ENCODE assay signal across 1 cellular context in the genomic region with DNA sequence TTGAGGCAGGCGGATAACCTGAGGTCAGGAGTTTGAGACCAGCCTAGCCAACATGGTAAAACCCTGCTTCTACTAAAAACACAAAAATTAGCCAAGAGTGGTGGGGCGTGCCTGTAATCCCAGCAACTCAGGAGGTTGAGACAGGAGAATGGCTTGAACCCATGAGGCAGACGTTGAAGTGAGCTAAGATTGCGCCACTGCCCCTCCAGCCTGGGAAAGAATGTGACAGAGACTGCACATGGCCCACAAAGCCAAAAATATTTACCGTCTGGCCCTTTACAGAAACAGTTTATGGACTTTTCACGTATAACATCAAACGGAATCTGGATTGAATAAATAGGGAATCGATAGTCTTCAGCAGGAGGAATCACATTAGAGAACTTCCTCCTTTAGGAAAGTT.
TF ChIP-seq lines count a peak whose summit lies in the region.

No MANE protein-coding gene starts in this region.

TF ChIP-seq in HepG2, 621 proteins besides CTCF, POLR2A, EP300 and RAD21 (continued from another document and continues in another):
- TF ChIP-seq, protein P1, sequence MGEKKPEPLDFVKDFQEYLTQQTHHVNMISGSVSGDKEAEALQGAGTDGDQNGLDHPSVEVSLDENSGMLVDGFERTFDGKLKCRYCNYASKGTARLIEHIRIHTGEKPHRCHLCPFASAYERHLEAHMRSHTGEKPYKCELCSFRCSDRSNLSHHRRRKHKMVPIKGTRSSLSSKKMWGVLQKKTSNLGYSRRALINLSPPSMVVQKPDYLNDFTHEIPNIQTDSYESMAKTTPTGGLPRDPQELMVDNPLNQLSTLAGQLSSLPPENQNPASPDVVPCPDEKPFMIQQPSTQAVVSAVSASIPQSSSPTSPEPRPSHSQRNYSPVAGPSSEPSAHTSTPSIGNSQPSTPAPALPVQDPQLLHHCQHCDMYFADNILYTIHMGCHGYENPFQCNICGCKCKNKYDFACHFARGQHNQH (CRISPR knock-in tag; IDR thresholded peaks at IDR 0.05) = no peak
- no peak for TF ChIP-seq AHR (CRISPR knock-in tag; IDR thresholded peaks at IDR 0.05)
- no peak for TF ChIP-seq ZNF878 (CRISPR knock-in tag; IDR thresholded peaks at IDR 0.05)
- no peak for TF ChIP-seq PHF5A (CRISPR knock-in tag; IDR thresholded peaks at IDR 0.05; ENCODE audit: low read depth, unreplicated experiment)
- peak; percentile 20; the same call in 1 of the 2 replicates for TF ChIP-seq HOXA3 (CRISPR knock-in tag; IDR thresholded peaks at IDR 0.05)
- TF ChIP-seq, protein P2, sequence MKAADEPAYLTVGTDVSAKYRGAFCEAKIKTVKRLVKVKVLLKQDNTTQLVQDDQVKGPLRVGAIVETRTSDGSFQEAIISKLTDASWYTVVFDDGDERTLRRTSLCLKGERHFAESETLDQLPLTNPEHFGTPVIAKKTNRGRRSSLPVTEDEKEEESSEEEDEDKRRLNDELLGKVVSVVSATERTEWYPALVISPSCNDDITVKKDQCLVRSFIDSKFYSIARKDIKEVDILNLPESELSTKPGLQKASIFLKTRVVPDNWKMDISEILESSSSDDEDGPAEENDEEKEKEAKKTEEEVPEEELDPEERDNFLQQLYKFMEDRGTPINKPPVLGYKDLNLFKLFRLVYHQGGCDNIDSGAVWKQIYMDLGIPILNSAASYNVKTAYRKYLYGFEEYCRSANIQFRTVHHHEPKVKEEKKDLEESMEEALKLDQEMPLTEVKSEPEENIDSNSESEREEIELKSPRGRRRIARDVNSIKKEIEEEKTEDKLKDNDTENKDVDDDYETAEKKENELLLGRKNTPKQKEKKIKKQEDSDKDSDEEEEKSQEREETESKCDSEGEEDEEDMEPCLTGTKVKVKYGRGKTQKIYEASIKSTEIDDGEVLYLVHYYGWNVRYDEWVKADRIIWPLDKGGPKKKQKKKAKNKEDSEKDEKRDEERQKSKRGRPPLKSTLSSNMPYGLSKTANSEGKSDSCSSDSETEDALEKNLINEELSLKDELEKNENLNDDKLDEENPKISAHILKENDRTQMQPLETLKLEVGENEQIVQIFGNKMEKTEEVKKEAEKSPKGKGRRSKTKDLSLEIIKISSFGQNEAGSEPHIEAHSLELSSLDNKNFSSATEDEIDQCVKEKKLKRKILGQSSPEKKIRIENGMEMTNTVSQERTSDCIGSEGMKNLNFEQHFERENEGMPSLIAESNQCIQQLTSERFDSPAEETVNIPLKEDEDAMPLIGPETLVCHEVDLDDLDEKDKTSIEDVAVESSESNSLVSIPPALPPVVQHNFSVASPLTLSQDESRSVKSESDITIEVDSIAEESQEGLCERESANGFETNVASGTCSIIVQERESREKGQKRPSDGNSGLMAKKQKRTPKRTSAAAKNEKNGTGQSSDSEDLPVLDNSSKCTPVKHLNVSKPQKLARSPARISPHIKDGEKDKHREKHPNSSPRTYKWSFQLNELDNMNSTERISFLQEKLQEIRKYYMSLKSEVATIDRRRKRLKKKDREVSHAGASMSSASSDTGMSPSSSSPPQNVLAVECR (CRISPR knock-in tag; IDR thresholded peaks at IDR 0.05; ENCODE audit: borderline replicate concordance) = peak; percentile 75
- TF ChIP-seq SALL1 (CRISPR knock-in tag; IDR thresholded peaks at IDR 0.05) = peak; percentile 32; the same call in 1 of the 2 replicates
- TF ChIP-seq, protein P3, sequence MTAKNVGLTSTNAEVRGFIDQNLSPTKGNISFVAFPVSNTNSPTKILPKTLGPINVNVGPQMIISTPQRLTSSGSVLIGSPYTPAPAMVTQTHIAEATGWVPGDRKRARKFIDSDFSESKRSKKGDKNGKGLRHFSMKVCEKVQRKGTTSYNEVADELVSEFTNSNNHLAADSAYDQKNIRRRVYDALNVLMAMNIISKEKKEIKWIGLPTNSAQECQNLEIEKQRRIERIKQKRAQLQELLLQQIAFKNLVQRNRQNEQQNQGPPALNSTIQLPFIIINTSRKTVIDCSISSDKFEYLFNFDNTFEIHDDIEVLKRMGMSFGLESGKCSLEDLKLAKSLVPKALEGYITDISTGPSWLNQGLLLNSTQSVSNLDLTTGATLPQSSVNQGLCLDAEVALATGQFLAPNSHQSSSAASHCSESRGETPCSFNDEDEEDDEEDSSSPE (CRISPR knock-in tag; IDR thresholded peaks at IDR 0.05) = 0 out of 2 replicates have a peak, but pooled peaks have one; percentile 24
- TF ChIP-seq FOXA3 (CRISPR knock-in tag; IDR thresholded peaks at IDR 0.05) = no peak
- TF ChIP-seq KDM4B (CRISPR knock-in tag; IDR thresholded peaks at IDR 0.05) = no peak
- no peak for TF ChIP-seq PHB2 (IDR thresholded peaks at IDR 0.05; ENCODE audit: partially characterized antibody)
- peak; percentile 92 for TF ChIP-seq TGIF2 (CRISPR knock-in tag; IDR thresholded peaks at IDR 0.05)
- 0 out of 2 replicates have a peak, but pooled peaks have one; percentile 28 for TF ChIP-seq POLR2G (IDR thresholded peaks at IDR 0.05; ENCODE audit: low read depth, low read length)
- 0 out of 2 replicates have a peak, but pooled peaks have one; percentile 27 for TF ChIP-seq SSRP1 (CRISPR knock-in tag; IDR thresholded peaks at IDR 0.05)
- no peak for TF ChIP-seq CCAR2 (optimal IDR thresholded peaks at IDR 0.05; ENCODE audit: low read depth, low read length)
- no peak for TF ChIP-seq MED1 (CRISPR knock-in tag; IDR thresholded peaks at IDR 0.05)
- no peak for TF ChIP-seq HIVEP1 (CRISPR knock-in tag; IDR thresholded peaks at IDR 0.05)
- no peak for TF ChIP-seq KLF12 (CRISPR knock-in tag; IDR thresholded peaks at IDR 0.05; ENCODE audit: borderline replicate concordance)
- no peak for TF ChIP-seq ZFYVE20 (CRISPR knock-in tag; IDR thresholded peaks at IDR 0.05; ENCODE audit: borderline replicate concordance, low read depth)
- TF ChIP-seq, protein P4, sequence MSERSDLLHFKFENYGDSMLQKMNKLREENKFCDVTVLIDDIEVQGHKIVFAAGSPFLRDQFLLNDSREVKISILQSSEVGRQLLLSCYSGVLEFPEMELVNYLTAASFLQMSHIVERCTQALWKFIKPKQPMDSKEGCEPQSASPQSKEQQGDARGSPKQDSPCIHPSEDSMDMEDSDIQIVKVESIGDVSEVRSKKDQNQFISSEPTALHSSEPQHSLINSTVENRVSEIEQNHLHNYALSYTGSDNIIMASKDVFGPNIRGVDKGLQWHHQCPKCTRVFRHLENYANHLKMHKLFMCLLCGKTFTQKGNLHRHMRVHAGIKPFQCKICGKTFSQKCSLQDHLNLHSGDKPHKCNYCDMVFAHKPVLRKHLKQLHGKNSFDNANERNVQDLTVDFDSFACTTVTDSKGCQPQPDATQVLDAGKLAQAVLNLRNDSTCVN (CRISPR knock-in tag; IDR thresholded peaks at IDR 0.05; ENCODE audit: borderline replicate concordance) = no peak
- TF ChIP-seq ZSCAN22 (CRISPR knock-in tag; IDR thresholded peaks at IDR 0.05) = no peak
- peak; percentile 59 for TF ChIP-seq TEAD3 (CRISPR knock-in tag; optimal IDR thresholded peaks at IDR 0.05; ENCODE audit: borderline replicate concordance)
- TF ChIP-seq CEBPB (IDR thresholded peaks at IDR 0.05; ENCODE audit: borderline replicate concordance, low read depth, low read length) = peak; percentile 90
- TF ChIP-seq, protein P5, sequence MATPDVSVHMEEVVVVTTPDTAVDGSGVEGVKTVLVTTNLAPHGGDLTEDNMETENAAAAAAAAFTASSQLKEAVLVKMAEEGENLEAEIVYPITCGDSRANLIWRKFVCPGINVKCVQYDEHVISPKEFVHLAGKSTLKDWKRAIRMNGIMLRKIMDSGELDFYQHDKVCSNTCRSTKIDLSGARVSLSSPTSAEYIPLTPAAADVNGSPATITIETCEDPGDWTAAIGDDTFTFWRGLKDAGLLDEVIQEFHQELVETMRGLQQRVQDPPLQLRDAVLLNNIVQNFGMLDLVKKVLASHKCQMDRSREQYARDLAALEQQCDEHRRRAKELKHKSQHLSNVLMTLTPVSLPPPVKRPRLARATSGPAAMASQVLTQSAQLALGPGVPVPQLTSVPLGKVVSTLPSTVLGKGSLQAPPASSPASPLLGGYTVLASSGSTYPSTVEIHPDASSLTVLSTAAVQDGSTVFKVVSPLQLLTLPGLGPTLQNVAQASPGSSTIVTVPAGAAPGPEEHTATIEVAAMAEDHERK (CRISPR knock-in tag; IDR thresholded peaks at IDR 0.05; ENCODE audit: low read depth) = no peak
- no peak for TF ChIP-seq MAFG (CRISPR knock-in tag; IDR thresholded peaks at IDR 0.05)
- TF ChIP-seq, protein P6, sequence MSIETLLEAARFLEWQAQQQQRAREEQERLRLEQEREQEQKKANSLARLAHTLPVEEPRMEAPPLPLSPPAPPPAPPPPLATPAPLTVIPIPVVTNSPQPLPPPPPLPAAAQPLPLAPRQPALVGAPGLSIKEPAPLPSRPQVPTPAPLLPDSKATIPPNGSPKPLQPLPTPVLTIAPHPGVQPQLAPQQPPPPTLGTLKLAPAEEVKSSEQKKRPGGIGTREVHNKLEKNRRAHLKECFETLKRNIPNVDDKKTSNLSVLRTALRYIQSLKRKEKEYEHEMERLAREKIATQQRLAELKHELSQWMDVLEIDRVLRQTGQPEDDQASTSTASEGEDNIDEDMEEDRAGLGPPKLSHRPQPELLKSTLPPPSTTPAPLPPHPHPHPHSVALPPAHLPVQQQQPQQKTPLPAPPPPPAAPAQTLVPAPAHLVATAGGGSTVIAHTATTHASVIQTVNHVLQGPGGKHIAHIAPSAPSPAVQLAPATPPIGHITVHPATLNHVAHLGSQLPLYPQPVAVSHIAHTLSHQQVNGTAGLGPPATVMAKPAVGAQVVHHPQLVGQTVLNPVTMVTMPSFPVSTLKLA (IDR thresholded peaks at IDR 0.05) = peak; percentile 62
- TF ChIP-seq, protein P7, sequence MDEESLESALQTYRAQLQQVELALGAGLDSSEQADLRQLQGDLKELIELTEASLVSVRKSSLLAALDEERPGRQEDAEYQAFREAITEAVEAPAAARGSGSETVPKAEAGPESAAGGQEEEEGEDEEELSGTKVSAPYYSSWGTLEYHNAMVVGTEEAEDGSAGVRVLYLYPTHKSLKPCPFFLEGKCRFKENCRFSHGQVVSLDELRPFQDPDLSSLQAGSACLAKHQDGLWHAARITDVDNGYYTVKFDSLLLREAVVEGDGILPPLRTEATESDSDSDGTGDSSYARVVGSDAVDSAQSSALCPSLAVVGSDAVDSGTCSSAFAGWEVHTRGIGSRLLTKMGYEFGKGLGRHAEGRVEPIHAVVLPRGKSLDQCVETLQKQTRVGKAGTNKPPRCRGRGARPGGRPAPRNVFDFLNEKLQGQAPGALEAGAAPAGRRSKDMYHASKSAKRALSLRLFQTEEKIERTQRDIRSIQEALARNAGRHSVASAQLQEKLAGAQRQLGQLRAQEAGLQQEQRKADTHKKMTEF (CRISPR knock-in tag; IDR thresholded peaks at IDR 0.05) = 0 out of 2 replicates have a peak, but pooled peaks have one; percentile 19
- peak; percentile 47 for TF ChIP-seq RBM22 (optimal IDR thresholded peaks at IDR 0.05; ENCODE audit: low read length)
- no peak for TF ChIP-seq MEF2D (CRISPR knock-in tag; IDR thresholded peaks at IDR 0.05)
- TF ChIP-seq FOXP1 (IDR thresholded peaks at IDR 0.05) = no peak
- 0 out of 2 replicates have a peak, but pooled peaks have one; percentile 16 for TF ChIP-seq FOXP1 (CRISPR knock-in tag; IDR thresholded peaks at IDR 0.05)
- TF ChIP-seq, protein P8, sequence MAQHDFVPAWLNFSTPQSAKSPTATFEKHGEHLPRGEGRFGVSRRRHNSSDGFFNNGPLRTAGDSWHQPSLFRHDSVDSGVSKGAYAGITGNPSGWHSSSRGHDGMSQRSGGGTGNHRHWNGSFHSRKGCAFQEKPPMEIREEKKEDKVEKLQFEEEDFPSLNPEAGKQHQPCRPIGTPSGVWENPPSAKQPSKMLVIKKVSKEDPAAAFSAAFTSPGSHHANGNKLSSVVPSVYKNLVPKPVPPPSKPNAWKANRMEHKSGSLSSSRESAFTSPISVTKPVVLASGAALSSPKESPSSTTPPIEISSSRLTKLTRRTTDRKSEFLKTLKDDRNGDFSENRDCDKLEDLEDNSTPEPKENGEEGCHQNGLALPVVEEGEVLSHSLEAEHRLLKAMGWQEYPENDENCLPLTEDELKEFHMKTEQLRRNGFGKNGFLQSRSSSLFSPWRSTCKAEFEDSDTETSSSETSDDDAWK (CRISPR knock-in tag; IDR thresholded peaks at IDR 0.05) = no peak
- TF ChIP-seq ZNF720 (CRISPR knock-in tag; IDR thresholded peaks at IDR 0.05) = no peak
- TF ChIP-seq, protein P9, sequence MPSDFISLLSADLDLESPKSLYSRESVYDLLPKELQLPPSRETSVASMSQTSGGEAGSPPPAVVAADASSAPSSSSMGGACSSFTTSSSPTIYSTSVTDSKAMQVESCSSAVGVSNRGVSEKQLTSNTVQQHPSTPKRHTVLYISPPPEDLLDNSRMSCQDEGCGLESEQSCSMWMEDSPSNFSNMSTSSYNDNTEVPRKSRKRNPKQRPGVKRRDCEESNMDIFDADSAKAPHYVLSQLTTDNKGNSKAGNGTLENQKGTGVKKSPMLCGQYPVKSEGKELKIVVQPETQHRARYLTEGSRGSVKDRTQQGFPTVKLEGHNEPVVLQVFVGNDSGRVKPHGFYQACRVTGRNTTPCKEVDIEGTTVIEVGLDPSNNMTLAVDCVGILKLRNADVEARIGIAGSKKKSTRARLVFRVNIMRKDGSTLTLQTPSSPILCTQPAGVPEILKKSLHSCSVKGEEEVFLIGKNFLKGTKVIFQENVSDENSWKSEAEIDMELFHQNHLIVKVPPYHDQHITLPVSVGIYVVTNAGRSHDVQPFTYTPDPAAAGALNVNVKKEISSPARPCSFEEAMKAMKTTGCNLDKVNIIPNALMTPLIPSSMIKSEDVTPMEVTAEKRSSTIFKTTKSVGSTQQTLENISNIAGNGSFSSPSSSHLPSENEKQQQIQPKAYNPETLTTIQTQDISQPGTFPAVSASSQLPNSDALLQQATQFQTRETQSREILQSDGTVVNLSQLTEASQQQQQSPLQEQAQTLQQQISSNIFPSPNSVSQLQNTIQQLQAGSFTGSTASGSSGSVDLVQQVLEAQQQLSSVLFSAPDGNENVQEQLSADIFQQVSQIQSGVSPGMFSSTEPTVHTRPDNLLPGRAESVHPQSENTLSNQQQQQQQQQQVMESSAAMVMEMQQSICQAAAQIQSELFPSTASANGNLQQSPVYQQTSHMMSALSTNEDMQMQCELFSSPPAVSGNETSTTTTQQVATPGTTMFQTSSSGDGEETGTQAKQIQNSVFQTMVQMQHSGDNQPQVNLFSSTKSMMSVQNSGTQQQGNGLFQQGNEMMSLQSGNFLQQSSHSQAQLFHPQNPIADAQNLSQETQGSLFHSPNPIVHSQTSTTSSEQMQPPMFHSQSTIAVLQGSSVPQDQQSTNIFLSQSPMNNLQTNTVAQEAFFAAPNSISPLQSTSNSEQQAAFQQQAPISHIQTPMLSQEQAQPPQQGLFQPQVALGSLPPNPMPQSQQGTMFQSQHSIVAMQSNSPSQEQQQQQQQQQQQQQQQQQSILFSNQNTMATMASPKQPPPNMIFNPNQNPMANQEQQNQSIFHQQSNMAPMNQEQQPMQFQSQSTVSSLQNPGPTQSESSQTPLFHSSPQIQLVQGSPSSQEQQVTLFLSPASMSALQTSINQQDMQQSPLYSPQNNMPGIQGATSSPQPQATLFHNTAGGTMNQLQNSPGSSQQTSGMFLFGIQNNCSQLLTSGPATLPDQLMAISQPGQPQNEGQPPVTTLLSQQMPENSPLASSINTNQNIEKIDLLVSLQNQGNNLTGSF (CRISPR knock-in tag; IDR thresholded peaks at IDR 0.05) = no peak
- TF ChIP-seq, protein P10, sequence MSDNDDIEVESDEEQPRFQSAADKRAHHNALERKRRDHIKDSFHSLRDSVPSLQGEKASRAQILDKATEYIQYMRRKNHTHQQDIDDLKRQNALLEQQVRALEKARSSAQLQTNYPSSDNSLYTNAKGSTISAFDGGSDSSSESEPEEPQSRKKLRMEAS (IDR thresholded peaks at IDR 0.05) = peak; percentile 75
- TF ChIP-seq, protein P11, sequence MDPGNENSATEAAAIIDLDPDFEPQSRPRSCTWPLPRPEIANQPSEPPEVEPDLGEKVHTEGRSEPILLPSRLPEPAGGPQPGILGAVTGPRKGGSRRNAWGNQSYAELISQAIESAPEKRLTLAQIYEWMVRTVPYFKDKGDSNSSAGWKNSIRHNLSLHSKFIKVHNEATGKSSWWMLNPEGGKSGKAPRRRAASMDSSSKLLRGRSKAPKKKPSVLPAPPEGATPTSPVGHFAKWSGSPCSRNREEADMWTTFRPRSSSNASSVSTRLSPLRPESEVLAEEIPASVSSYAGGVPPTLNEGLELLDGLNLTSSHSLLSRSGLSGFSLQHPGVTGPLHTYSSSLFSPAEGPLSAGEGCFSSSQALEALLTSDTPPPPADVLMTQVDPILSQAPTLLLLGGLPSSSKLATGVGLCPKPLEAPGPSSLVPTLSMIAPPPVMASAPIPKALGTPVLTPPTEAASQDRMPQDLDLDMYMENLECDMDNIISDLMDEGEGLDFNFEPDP (CRISPR knock-in tag; conservative IDR thresholded peaks at IDR 0.05) = no peak
